ENCODE assay signal across 1 cellular context in the genomic region with DNA sequence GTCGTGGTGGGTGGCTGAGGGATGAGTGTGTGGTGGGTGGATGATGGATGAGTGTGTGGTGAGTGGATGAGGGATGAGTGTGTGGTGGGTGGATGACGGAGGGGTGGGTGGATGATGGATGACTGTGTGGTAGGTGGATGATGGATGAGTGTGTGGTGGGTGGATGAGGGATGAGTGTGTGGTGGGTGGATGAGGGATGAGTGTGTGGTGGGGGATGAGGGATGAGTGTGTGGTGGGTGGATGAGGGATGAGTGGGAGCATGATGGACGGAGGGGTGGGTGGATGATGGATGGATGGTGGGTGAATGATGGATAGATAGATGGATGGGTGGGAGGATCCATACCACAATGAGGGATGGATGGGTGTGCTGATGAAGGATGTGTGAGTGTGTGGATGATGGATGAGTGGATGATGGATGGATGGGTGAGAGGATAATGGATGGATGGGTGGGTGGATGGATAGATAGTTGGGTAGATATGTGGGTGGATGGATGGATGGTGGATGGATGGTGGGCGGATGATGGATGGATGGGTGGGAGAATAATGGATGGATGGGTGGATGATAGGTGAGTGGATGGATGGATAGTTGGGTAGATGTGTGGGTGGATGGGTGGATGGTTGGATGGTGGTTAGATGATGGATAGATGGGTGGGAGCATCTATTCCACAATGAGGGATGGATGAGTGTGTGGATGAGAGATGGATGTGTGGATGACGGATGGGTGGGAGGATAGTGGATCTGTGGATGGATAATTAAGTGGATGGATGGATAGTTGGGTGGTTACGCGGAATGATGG.
TF ChIP-seq lines count a peak whose summit lies in the region.

No MANE protein-coding gene starts in this region.

TF ChIP-seq in SK-N-SH, 30 proteins besides CTCF, POLR2A, EP300 and RAD21:
- no peak for TF ChIP-seq JUND (IDR thresholded peaks at IDR 0.05)
- TF ChIP-seq RFX5 (IDR thresholded peaks at IDR 0.05; ENCODE audit: low read length), result no peak
- TF ChIP-seq GATA2 (CRISPR knock-in tag; IDR thresholded peaks at IDR 0.05), result no peak
- TF ChIP-seq RXRA (IDR thresholded peaks at IDR 0.05; ENCODE audit: borderline replicate concordance, low read depth), result no peak
- TF ChIP-seq EZH2phosphoT487 (IDR thresholded peaks at IDR 0.05; ENCODE audit: borderline replicate concordance, low read depth), result no peak
- TF ChIP-seq NFIC (IDR thresholded peaks at IDR 0.05; ENCODE audit: borderline replicate concordance), result no peak
- TF ChIP-seq FOXJ3 (CRISPR knock-in tag; IDR thresholded peaks at IDR 0.05), result no peak
- TF ChIP-seq TEAD4 (IDR thresholded peaks at IDR 0.05; ENCODE audit: borderline replicate concordance, insufficient read depth), result no peak
- no peak for TF ChIP-seq TCF12 (IDR thresholded peaks at IDR 0.05)
- TF ChIP-seq YY1 (IDR thresholded peaks at IDR 0.05; ENCODE audit: low read depth), result no peak
- TF ChIP-seq, protein P1, sequence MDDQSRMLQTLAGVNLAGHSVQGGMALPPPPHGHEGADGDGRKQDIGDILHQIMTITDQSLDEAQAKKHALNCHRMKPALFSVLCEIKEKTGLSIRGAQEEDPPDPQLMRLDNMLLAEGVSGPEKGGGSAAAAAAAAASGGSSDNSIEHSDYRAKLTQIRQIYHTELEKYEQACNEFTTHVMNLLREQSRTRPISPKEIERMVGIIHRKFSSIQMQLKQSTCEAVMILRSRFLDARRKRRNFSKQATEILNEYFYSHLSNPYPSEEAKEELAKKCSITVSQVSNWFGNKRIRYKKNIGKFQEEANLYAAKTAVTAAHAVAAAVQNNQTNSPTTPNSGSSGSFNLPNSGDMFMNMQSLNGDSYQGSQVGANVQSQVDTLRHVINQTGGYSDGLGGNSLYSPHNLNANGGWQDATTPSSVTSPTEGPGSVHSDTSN (IDR thresholded peaks at IDR 0.05), result no peak
- no peak for TF ChIP-seq GABPA (IDR thresholded peaks at IDR 0.05; ENCODE audit: low read depth)
- TF ChIP-seq, protein P2, sequence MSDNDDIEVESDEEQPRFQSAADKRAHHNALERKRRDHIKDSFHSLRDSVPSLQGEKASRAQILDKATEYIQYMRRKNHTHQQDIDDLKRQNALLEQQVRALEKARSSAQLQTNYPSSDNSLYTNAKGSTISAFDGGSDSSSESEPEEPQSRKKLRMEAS (IDR thresholded peaks at IDR 0.05; ENCODE audit: low read depth), result no peak
- no peak for TF ChIP-seq POLR2AphosphoS5 (IDR thresholded peaks at IDR 0.05; ENCODE audit: low read depth, low read length)
- TF ChIP-seq FOXM1 (IDR thresholded peaks at IDR 0.05; ENCODE audit: low read depth), result no peak
- TF ChIP-seq, protein P3, sequence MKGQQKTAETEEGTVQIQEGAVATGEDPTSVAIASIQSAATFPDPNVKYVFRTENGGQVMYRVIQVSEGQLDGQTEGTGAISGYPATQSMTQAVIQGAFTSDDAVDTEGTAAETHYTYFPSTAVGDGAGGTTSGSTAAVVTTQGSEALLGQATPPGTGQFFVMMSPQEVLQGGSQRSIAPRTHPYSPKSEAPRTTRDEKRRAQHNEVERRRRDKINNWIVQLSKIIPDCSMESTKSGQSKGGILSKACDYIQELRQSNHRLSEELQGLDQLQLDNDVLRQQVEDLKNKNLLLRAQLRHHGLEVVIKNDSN (IDR thresholded peaks at IDR 0.05; ENCODE audit: borderline replicate concordance, low read depth), result no peak
- TF ChIP-seq, protein P4, sequence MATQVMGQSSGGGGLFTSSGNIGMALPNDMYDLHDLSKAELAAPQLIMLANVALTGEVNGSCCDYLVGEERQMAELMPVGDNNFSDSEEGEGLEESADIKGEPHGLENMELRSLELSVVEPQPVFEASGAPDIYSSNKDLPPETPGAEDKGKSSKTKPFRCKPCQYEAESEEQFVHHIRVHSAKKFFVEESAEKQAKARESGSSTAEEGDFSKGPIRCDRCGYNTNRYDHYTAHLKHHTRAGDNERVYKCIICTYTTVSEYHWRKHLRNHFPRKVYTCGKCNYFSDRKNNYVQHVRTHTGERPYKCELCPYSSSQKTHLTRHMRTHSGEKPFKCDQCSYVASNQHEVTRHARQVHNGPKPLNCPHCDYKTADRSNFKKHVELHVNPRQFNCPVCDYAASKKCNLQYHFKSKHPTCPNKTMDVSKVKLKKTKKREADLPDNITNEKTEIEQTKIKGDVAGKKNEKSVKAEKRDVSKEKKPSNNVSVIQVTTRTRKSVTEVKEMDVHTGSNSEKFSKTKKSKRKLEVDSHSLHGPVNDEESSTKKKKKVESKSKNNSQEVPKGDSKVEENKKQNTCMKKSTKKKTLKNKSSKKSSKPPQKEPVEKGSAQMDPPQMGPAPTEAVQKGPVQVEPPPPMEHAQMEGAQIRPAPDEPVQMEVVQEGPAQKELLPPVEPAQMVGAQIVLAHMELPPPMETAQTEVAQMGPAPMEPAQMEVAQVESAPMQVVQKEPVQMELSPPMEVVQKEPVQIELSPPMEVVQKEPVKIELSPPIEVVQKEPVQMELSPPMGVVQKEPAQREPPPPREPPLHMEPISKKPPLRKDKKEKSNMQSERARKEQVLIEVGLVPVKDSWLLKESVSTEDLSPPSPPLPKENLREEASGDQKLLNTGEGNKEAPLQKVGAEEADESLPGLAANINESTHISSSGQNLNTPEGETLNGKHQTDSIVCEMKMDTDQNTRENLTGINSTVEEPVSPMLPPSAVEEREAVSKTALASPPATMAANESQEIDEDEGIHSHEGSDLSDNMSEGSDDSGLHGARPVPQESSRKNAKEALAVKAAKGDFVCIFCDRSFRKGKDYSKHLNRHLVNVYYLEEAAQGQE (IDR thresholded peaks at IDR 0.05; ENCODE audit: low read depth, low read length), result no peak
